37 cellular contexts compared by ENCODE assay signal in genomic region chr19:13478576-13478975, GRCh38. TPM values are rescaled to one million over a fixed set of nuclear protein-coding genes. Genes with fewer than 3 reads are reported as not detected.
"Had no signal": no experiment of that assay in that cellular context is flagged by ENCODE, and none has a peak within 500 bp of the region (broad histone marks: within the 10 kb centered on the region; RNA-seq: fewer than 3 reads in every experiment).

No MANE protein-coding gene starts in this region.

- H3K4me3 ChIP-seq: MG63 had no signal

- DNase-seq: Karpas-422, Kasumi-1, MG63, MM.1S, MV-4-11, NCI-H1048, NCI-H1092, NCI-H1092 treated with DMSO at 0.1 percent for 48 hours, NCI-H1105, NCI-H1105 treated with DMSO at 0.1 percent for 48 hours, NCI-H1417, NCI-H1417 treated with DMSO at 0.1 percent for 48 hours, NCI-H1436, NCI-H1436 treated with DMSO at 0.1 percent for 48 hours, NCI-H146, NCI-H187, NCI-H187 treated with DMSO at 0.1 percent for 48 hours, NCI-H1930, NCI-H2029, NCI-H2029 treated with DMSO at 0.1 percent for 48 hours, NCI-H2081, NCI-H2081 treated with DMSO at 0.1 percent for 48 hours, NCI-H2107, NCI-H2227 treated with DMSO at 0.1 percent for 48 hours, NCI-H226, NCI-H345, NCI-H446, NCI-H446 treated with DMSO at 0.1 percent for 48 hours, NCI-H510A, NCI-H510A treated with DMSO at 0.1 percent for 48 hours, NCI-H524, NCI-H524 treated with DMSO at 0.1 percent for 48 hours, NCI-H526, NCI-H526 treated with DMSO at 0.1 percent for 48 hours, NCI-H69 had no signal

- H3K36me3 ChIP-seq: MG63 had no signal

RNA-seq across cellular contexts. Expression of gene CACNA1A, which starts 27.7 kb away (rescaled TPM):
- total RNA-seq: MCF 10A, NCI-H460 had no signal
